ENCODE assay signal across 12 cellular contexts in genomic region chr7:139745330-139746143, GRCh38. TPM values are rescaled to one million over a fixed set of nuclear protein-coding genes. Genes with fewer than 3 reads are reported as not detected.
DNase-seq lines count a peak whose midpoint lies in the region; ATAC-seq and TF ChIP-seq lines count a peak whose summit lies in the region.
"Had no signal": no experiment of that assay in that cellular context is flagged by ENCODE, and none has a peak within 500 bp of the region (broad histone marks: within the 10 kb centered on the region; RNA-seq: fewer than 3 reads in every experiment).

No MANE protein-coding gene starts in this region.

- H3K36me3 ChIP-seq in H7 (replicated peaks; ENCODE audit: control insufficient read depth, insufficient read depth, low read length) (no peaks in the 10 kb centered on the region), tibial nerve (no peaks in the 10 kb centered on the region)

- H3K4me3 ChIP-seq in H7 (ENCODE audit: insufficient read depth, low read depth, low read length), result no peak overlapping the region
- H3K4me3 ChIP-seq in tibial nerve, result no peak overlapping the region
- H3K4me3 ChIP-seq: SK-N-MC had no signal

- no peaks in the 10 kb centered on the region for H3K27me3 Mint-ChIP-seq in osteocyte (ENCODE audit: unreplicated experiment)

- no peak for TF ChIP-seq POLR2A in tibial nerve (IDR thresholded peaks at IDR 0.05)

- TF ChIP-seq EP300 in tibial nerve (IDR thresholded peaks at IDR 0.05), result peak in 1 of 2 donors; percentile 8

- intact Hi-C loops in Right ventricle myocardium superior (cut with DNase I), result no loop called here

- no peak for TF ChIP-seq CTCF in osteocyte (IDR thresholded peaks at IDR 0.05)
- no peak for TF ChIP-seq CTCF in tibial nerve (IDR thresholded peaks at IDR 0.05)

- peak overlapping the region; percentile 24 for H3K4me3 Mint-ChIP-seq in osteocyte (ENCODE audit: unreplicated experiment)
- H3K4me3 Mint-ChIP-seq: activated CD8-positive, alpha-beta T cell treated with anti-CD3 and anti-CD28 coated beads, Interleukin-2, amount 10 ng/mL, durations not matched to agents 7 days and 5 days had no signal

- H3K27ac Mint-ChIP-seq in osteocyte (ENCODE audit: unreplicated experiment), result peak overlapping the region; percentile 90
- H3K27ac Mint-ChIP-seq: activated CD8-positive, alpha-beta T cell treated with anti-CD3 and anti-CD28 coated beads, Interleukin-2, amount 10 ng/mL, durations not matched to agents 7 days and 5 days had no signal

- no peaks in the 10 kb centered on the region for H3K9me3 ChIP-seq in tibial nerve

- H3K27me3 ChIP-seq in H7 (ENCODE audit: control insufficient read depth, insufficient read depth, low read length), result no peaks in the 10 kb centered on the region
- no peaks in the 10 kb centered on the region for H3K27me3 ChIP-seq in tibial nerve

- no peaks in the 10 kb centered on the region for H3K9me3 Mint-ChIP-seq in osteocyte (ENCODE audit: unreplicated experiment)

- peaks cover 0 to 64% (median 5%) of the 10 kb centered on the region in 4 donors for H3K4me1 ChIP-seq in tibial nerve

- 34 to 37% methylated on average over 11 of the region's 11 CpGs for WGBS in tibial nerve, 2 donors

- peak; percentile 52 for ATAC-seq in Right ventricle myocardium superior (ENCODE audit: poor library complexity)
- ATAC-seq: activated CD8-positive, alpha-beta T cell treated with anti-CD3 and anti-CD28 coated beads, Interleukin-2, amount 10 ng/mL, durations not matched to agents 7 days and 5 days had no signal

- peaks cover 88% of the 10 kb centered on the region for H3K4me1 Mint-ChIP-seq in osteocyte (ENCODE audit: unreplicated experiment)

- peak overlapping the region in 2 of 4 donors; percentile 27 to 56 for H3K27ac ChIP-seq in tibial nerve
- H3K27ac ChIP-seq: SK-N-MC had no signal

- DNase-seq in H7, result peak; percentile 35
- DNase-seq in SHP77 (lab: John Stamatoyannopoulos, UW), result peak; percentile 49 to 60
- no peak for DNase-seq in Right ventricle myocardium superior
- DNase-seq in osteocyte (ENCODE audit: extremely low spot score, unreplicated experiment), result no peak
- no peak for DNase-seq in T-helper 2 cell
- DNase-seq in NCI-H2081 (lab: John Stamatoyannopoulos, UW), result no peak
- DNase-seq in activated CD4-positive, alpha-beta T cell treated with anti-CD3 and anti-CD28 coated beads, Interleukin-2, amount 50 U/mL, for 48 hours, result no peak
- DNase-seq in tibial nerve (ENCODE audit: low spot score in 2 of 2), result no peak
- DNase-seq: activated CD8-positive, alpha-beta T cell treated with anti-CD3 and anti-CD28 coated beads, Interleukin-2, amount 10 ng/mL, durations not matched to agents 7 days and 5 days; amygdala; DMS79 had no signal

- peaks cover 11% of the 10 kb centered on the region for H3K36me3 Mint-ChIP-seq in osteocyte (ENCODE audit: unreplicated experiment)

RNA-seq across cellular contexts. Expression of gene HIPK2, which starts 32.3 kb away (rescaled TPM):
- 8.6 and 9.1 TPM in 2 replicates for total RNA-seq in H7 (2014; rRNA removed; shearing (Covaris generic))
- total RNA-seq in Right ventricle myocardium superior, result 88.5 TPM
- 90.8 and 96.9 TPM in 2 replicates for total RNA-seq in osteocyte
- 10 to 100 TPM; 24.9 to 41.1 (median 29.7) TPM for total RNA-seq in tibial nerve

Comparison
In these comparisons a context has a peak if more than half of its experiments do, and no peak if none do; other contexts are left out.
1. DNase-seq: peak in H7 (single experiment) and SHP77 (2 of 2); none in Right ventricle myocardium superior (single experiment), osteocyte (single experiment), T-helper 2 cell (0 of 5), NCI-H2081 (0 of 2), activated CD4-positive, alpha-beta T cell treated with anti-CD3 and anti-CD28 coated beads, Interleukin-2, amount 50 U/mL, for 48 hours (0 of 2) and tibial nerve (0 of 2).